ENCODE assay signal across 14 cellular contexts in genomic region chr2:40130251-40130994, GRCh38.
DNase-seq lines count a peak whose midpoint lies in the region; ATAC-seq and TF ChIP-seq lines count a peak whose summit lies in the region.
"Had no signal": no experiment of that assay in that cellular context is flagged by ENCODE, and none has a peak within 500 bp of the region (broad histone marks: within the 10 kb centered on the region; RNA-seq: fewer than 3 reads in every experiment).

No MANE protein-coding gene starts in this region.

- H3K4me3 ChIP-seq in mesendoderm (ENCODE audit: low read length) (no peak overlapping the region), tibial artery (no peak overlapping the region)
- H3K4me3 ChIP-seq: vagina had no signal

- H3K4ac ChIP-seq in mesendoderm (ENCODE audit: low read depth, low read length), result no peak overlapping the region

- ATAC-seq in SK-N-SH treated with all-trans-retinoic acid at 6 μM for 48 hours, result no peak; the same call in 2 of the 3 replicates
- ATAC-seq in natural killer cell treated with Interleukin-12 subunit alpha and Interleukin-12 subunit beta and Interleukin-15 and Interleukin-18, amount 100 ng/mL, for 72 hours, result no peak
- ATAC-seq: activated CD4-positive, CD25-positive, alpha-beta regulatory T cell treated with anti-CD3 and anti-CD28 coated beads, Interleukin-2, amount 50 U/mL, for 24 hours; stimulated activated effector memory CD8-positive, alpha-beta T cell treated with anti-CD3 and anti-CD28 coated beads, Interleukin-12 subunit alpha, Interleukin-12 subunit beta, amount 100 ng/mL, for 72 hours had no signal

- H3K36me3 Mint-ChIP-seq in natural killer cell treated with Interleukin-12 subunit alpha and Interleukin-12 subunit beta and Interleukin-15 and Interleukin-18, amount 100 ng/mL, for 72 hours, result no peaks in the 10 kb centered on the region
- H3K36me3 Mint-ChIP-seq: CD4-positive, alpha-beta memory T cell; stimulated activated effector memory CD8-positive, alpha-beta T cell treated with anti-CD3 and anti-CD28 coated beads, Interleukin-12 subunit alpha, Interleukin-12 subunit beta, amount 100 ng/mL, for 72 hours had no signal

- no peak overlapping the region for H2BK15ac ChIP-seq in mesendoderm (replicated peaks; ENCODE audit: low read depth)

- H3K27ac ChIP-seq in mesendoderm (ENCODE audit: low read depth, low read length), result no peak overlapping the region
- peak overlapping the region; percentile 32 to 33 for H3K27ac ChIP-seq in tibial artery
- H3K27ac ChIP-seq: vagina had no signal

- no peaks in the 10 kb centered on the region for H3K79me2 ChIP-seq in mesendoderm (ENCODE audit: control insufficient read depth, insufficient read depth, low read length)

- H3K56ac ChIP-seq in mesendoderm (ENCODE audit: low read length), result no peak overlapping the region

- no peak overlapping the region for H3K27ac Mint-ChIP-seq in natural killer cell treated with Interleukin-12 subunit alpha and Interleukin-12 subunit beta and Interleukin-15 and Interleukin-18, amount 100 ng/mL, for 72 hours
- H3K27ac Mint-ChIP-seq: CD4-positive, alpha-beta memory T cell; stimulated activated effector memory CD8-positive, alpha-beta T cell treated with anti-CD3 and anti-CD28 coated beads, Interleukin-12 subunit alpha, Interleukin-12 subunit beta, amount 100 ng/mL, for 72 hours had no signal

- no peak overlapping the region for H3K18ac ChIP-seq in mesendoderm (ENCODE audit: low read length)

- TF ChIP-seq CTCF in tibial artery (IDR thresholded peaks at IDR 0.05), result no peak

- no peak overlapping the region for H3K23ac ChIP-seq in mesendoderm (ENCODE audit: low read length)

- no peak overlapping the region for H3K4me3 Mint-ChIP-seq in natural killer cell treated with Interleukin-12 subunit alpha and Interleukin-12 subunit beta and Interleukin-15 and Interleukin-18, amount 100 ng/mL, for 72 hours
- H3K4me3 Mint-ChIP-seq: CD4-positive, alpha-beta memory T cell; stimulated activated effector memory CD8-positive, alpha-beta T cell treated with anti-CD3 and anti-CD28 coated beads, Interleukin-12 subunit alpha, Interleukin-12 subunit beta, amount 100 ng/mL, for 72 hours had no signal

- H3K9ac ChIP-seq in mesendoderm (ENCODE audit: low read length), result no peak overlapping the region

- DNase-seq in fibroblast of peridontal ligament (ENCODE audit: extremely low read depth) (peak; percentile 71), mesendoderm (peak; percentile 8), tibial artery (no peak), epidermal melanocyte (ENCODE audit: insufficient read length, low spot score) (no peak), SKM-1 treated with dmso at 0.1 percent for 144 hours (lab: John Stamatoyannopoulos, UW; ENCODE audit: unreplicated experiment) (no peak)
- DNase-seq in natural killer cell treated with Interleukin-12 subunit alpha and Interleukin-12 subunit beta and Interleukin-15 and Interleukin-18, amount 100 ng/mL, for 72 hours (ENCODE audit: low spot score), result no peak
- DNase-seq: activated naive CD4-positive, alpha-beta T cell treated with anti-CD3 and anti-CD28 coated beads, Interleukin-2, amount 50 U/mL, for 16 hours; CD4-positive, alpha-beta memory T cell; NCI-H1105 treated with DMSO at 0.1 percent for 48 hours; stimulated activated CD4-positive, alpha-beta T cell treated with anti-CD3 and anti-CD28 coated beads, Interleukin-4, amount 100 ng/mL, for 4 hours had no signal

- no peak overlapping the region for H3K4me2 ChIP-seq in mesendoderm (ENCODE audit: low read length)

- H2AK5ac ChIP-seq in mesendoderm (ENCODE audit: low read length), result no peak overlapping the region

- no peak overlapping the region for H2BK120ac ChIP-seq in mesendoderm (ENCODE audit: low read depth, low read length)

- intact Hi-C loops in tibial artery (cut with DNase I; ENCODE audit: low total_unique reads), result no loop called here

- H3K36me3 ChIP-seq in mesendoderm (ENCODE audit: control insufficient read depth, insufficient read depth, low read length) (no peaks in the 10 kb centered on the region), tibial artery (no peaks in the 10 kb centered on the region)
- H3K36me3 ChIP-seq: vagina had no signal

- no peak overlapping the region for H2BK5ac ChIP-seq in mesendoderm (ENCODE audit: low read length)

- no CpG with 5 or more reads among the region's 4 CpGs for WGBS in mesendoderm (ENCODE audit: extremely low coverage, insufficient coverage, low lambda C conversion rate)

- H3K4me1 Mint-ChIP-seq in natural killer cell treated with Interleukin-12 subunit alpha and Interleukin-12 subunit beta and Interleukin-15 and Interleukin-18, amount 100 ng/mL, for 72 hours (ENCODE audit: low read depth in 2 of 2), result no peaks in the 10 kb centered on the region
- H3K4me1 Mint-ChIP-seq: CD4-positive, alpha-beta memory T cell; stimulated activated effector memory CD8-positive, alpha-beta T cell treated with anti-CD3 and anti-CD28 coated beads, Interleukin-12 subunit alpha, Interleukin-12 subunit beta, amount 100 ng/mL, for 72 hours had no signal

- H3K9me3 ChIP-seq in tibial artery, result no peaks in the 10 kb centered on the region
- H3K9me3 ChIP-seq: vagina had no signal

- H3K4me1 ChIP-seq in mesendoderm (ENCODE audit: control insufficient read depth, low read depth, low read length) (no peaks in the 10 kb centered on the region), tibial artery (peaks cover 0 to 39% (median 26%) of the 10 kb centered on the region in 4 donors)
- H3K4me1 ChIP-seq: vagina had no signal

- no peaks in the 10 kb centered on the region for H3K27me3 ChIP-seq in mesendoderm (ENCODE audit: insufficient read depth, low read length, poor library complexity)
- no peaks in the 10 kb centered on the region for H3K27me3 ChIP-seq in tibial artery
- H3K27me3 ChIP-seq: vagina had no signal

- no peak overlapping the region for H4K5ac ChIP-seq in mesendoderm (ENCODE audit: low read length)

- H3K79me1 ChIP-seq in mesendoderm (ENCODE audit: low read length), result no peaks in the 10 kb centered on the region

- no peaks in the 10 kb centered on the region for H3K27me3 Mint-ChIP-seq in natural killer cell treated with Interleukin-12 subunit alpha and Interleukin-12 subunit beta and Interleukin-15 and Interleukin-18, amount 100 ng/mL, for 72 hours
- H3K27me3 Mint-ChIP-seq: CD4-positive, alpha-beta memory T cell had no signal

- no peak overlapping the region for H4K8ac ChIP-seq in mesendoderm (ENCODE audit: low read depth, low read length)

- H3K9me3 Mint-ChIP-seq in natural killer cell treated with Interleukin-12 subunit alpha and Interleukin-12 subunit beta and Interleukin-15 and Interleukin-18, amount 100 ng/mL, for 72 hours, result no peaks in the 10 kb centered on the region
- H3K9me3 Mint-ChIP-seq: stimulated activated effector memory CD8-positive, alpha-beta T cell treated with anti-CD3 and anti-CD28 coated beads, Interleukin-12 subunit alpha, Interleukin-12 subunit beta, amount 100 ng/mL, for 72 hours had no signal

TF ChIP-seq in SK-N-SH treated with all-trans-retinoic acid at 6 μM for 48 hours, 23 proteins besides CTCF, POLR2A, EP300 and RAD21 (continues in another document):
- TF ChIP-seq ZNF8 (CRISPR knock-in tag; IDR thresholded peaks at IDR 0.05) (peak; percentile 28; the same call in 1 of the 2 replicates), ZNF70 (CRISPR knock-in tag; IDR thresholded peaks at IDR 0.05) (no peak), CSRNP3 (CRISPR knock-in tag; IDR thresholded peaks at IDR 0.05) (no peak), CSDC2 (CRISPR knock-in tag; IDR thresholded peaks at IDR 0.05) (peak; percentile 64; the same call in 1 of the 2 replicates), OSR1 (CRISPR knock-in tag; IDR thresholded peaks at IDR 0.05) (no peak), ZFP3 (CRISPR knock-in tag; IDR thresholded peaks at IDR 0.05) (peak; percentile 78), ZNF565 (CRISPR knock-in tag; conservative IDR thresholded peaks at IDR 0.05; ENCODE audit: low read depth) (0 out of 2 replicates have a peak, but pooled peaks have one; percentile 35), CREB5 (CRISPR knock-in tag; IDR thresholded peaks at IDR 0.05; ENCODE audit: low read depth) (peak; percentile 76), SNAI2 (CRISPR knock-in tag; IDR thresholded peaks at IDR 0.05) (0 out of 2 replicates have a peak, but pooled peaks have one; percentile 43), ESRRG (CRISPR knock-in tag; IDR thresholded peaks at IDR 0.05) (0 out of 2 replicates have a peak, but pooled peaks have one; percentile 4), ZC3H10 (CRISPR knock-in tag; IDR thresholded peaks at IDR 0.05) (no peak), BACH2 (CRISPR knock-in tag; IDR thresholded peaks at IDR 0.05; ENCODE audit: borderline replicate concordance) (no peak), GLIS3 (CRISPR knock-in tag; IDR thresholded peaks at IDR 0.05) (peak; percentile 78; the same call in 1 of the 2 replicates)

Comparison
In these comparisons a context has a peak if more than half of its experiments do, and no peak if none do; other contexts are left out.
1. DNase-seq: peak in fibroblast of peridontal ligament (single experiment) and mesendoderm (single experiment); none in tibial artery (0 of 2), natural killer cell treated with Interleukin-12 subunit alpha and Interleukin-12 subunit beta and Interleukin-15 and Interleukin-18, amount 100 ng/mL, for 72 hours (single experiment), epidermal melanocyte (single experiment) and SKM-1 treated with dmso at 0.1 percent for 144 hours (single experiment).